10 cellular contexts compared by ENCODE assay signal in genomic region chr21:41947596-41948403, GRCh38. TPM values are rescaled to one million over a fixed set of nuclear protein-coding genes. Genes with fewer than 3 reads are reported as not detected.
DNase-seq lines count a peak whose midpoint lies in the region; ATAC-seq lines count a peak whose summit lies in the region.
"Had no signal": no experiment of that assay in that cellular context is flagged by ENCODE, and none has a peak within 500 bp of the region (broad histone marks: within the 10 kb centered on the region; RNA-seq: fewer than 3 reads in every experiment).

No MANE protein-coding gene starts in this region.

- DNase-seq in DMS 273 (lab: John Stamatoyannopoulos, UW; ENCODE audit: unreplicated experiment): peak; percentile 84
- peak in 52 of 56 donors; percentile 16 to 89 (median 72) for DNase-seq in amygdala (lab: John Stamatoyannopoulos, UW)
- peak; percentile 63 to 96 (median 84) for DNase-seq in head of caudate nucleus
- peak; percentile 86 for DNase-seq in putamen (ENCODE audit: low spot score)
- no peak for DNase-seq in activated gamma-delta T cell treated with Interleukin-2 at 50 U/mL for 16 hours
- DNase-seq in activated CD4-positive, alpha-beta memory T cell treated with anti-CD3 and anti-CD28 coated beads for 36 hours: no peak
- no peak for DNase-seq in stimulated activated CD4-positive, alpha-beta T cell treated with anti-CD3 and anti-CD28 coated beads, Interleukin-2, amount 100 ng/mL, for 24 hours
- DNase-seq: CD4-positive, CD25-positive, alpha-beta regulatory T cell; NCI-H1436 treated with DMSO at 0.1 percent for 48 hours had no signal

- H3K36me3 Mint-ChIP-seq in activated CD4-positive, alpha-beta memory T cell treated with anti-CD3 and anti-CD28 coated beads for 36 hours: no peaks in the 10 kb centered on the region
- H3K36me3 Mint-ChIP-seq: CD4-positive, CD25-positive, alpha-beta regulatory T cell had no signal

- no peaks in the 10 kb centered on the region for H3K4me1 Mint-ChIP-seq in activated CD4-positive, alpha-beta memory T cell treated with anti-CD3 and anti-CD28 coated beads for 36 hours (ENCODE audit: low read depth)

- intact Hi-C loops in head of caudate nucleus (cut with DNase I): loop anchor here (5.0 kb wide), 1 partner anchor 70 kb away; the partner anchor contains the start of gene PRDM15
- intact Hi-C loops in activated CD4-positive, alpha-beta memory T cell treated with anti-CD3 and anti-CD28 coated beads for 36 hours (cut with micrococcal nuclease): no loop called here

- no peak for ATAC-seq in HG03139 (IDR thresholded peaks at IDR 0.05; ENCODE audit: unreplicated experiment)

- H3K27ac Mint-ChIP-seq in activated CD4-positive, alpha-beta memory T cell treated with anti-CD3 and anti-CD28 coated beads for 36 hours: no peak overlapping the region
- H3K27ac Mint-ChIP-seq: CD4-positive, CD25-positive, alpha-beta regulatory T cell had no signal

- H3K27me3 Mint-ChIP-seq in activated CD4-positive, alpha-beta memory T cell treated with anti-CD3 and anti-CD28 coated beads for 36 hours: peaks cover 4% of the 10 kb centered on the region

- POLR2A ChIA-PET in activated CD4-positive, alpha-beta memory T cell treated with anti-CD3 and anti-CD28 coated beads for 36 hours (lab: Charles Lee): no interaction called here

- H3K9me3 Mint-ChIP-seq in activated CD4-positive, alpha-beta memory T cell treated with anti-CD3 and anti-CD28 coated beads for 36 hours: no peaks in the 10 kb centered on the region
- H3K9me3 Mint-ChIP-seq: CD4-positive, CD25-positive, alpha-beta regulatory T cell had no signal

- CTCF ChIA-PET in activated CD4-positive, alpha-beta memory T cell treated with anti-CD3 and anti-CD28 coated beads for 36 hours (lab: Charles Lee): no interaction called here

- H3K4me3 Mint-ChIP-seq in activated CD4-positive, alpha-beta memory T cell treated with anti-CD3 and anti-CD28 coated beads for 36 hours: no peak overlapping the region
- H3K4me3 Mint-ChIP-seq: CD4-positive, CD25-positive, alpha-beta regulatory T cell had no signal

RNA-seq across cellular contexts. Expression of gene C2CD2, which starts 6.0 kb away (rescaled TPM):
- 1 to 10 TPM; 3.8 to 7.5 TPM for total RNA-seq in activated CD4-positive, alpha-beta memory T cell treated with anti-CD3 and anti-CD28 coated beads for 36 hours

Comparison
In these comparisons a context has a peak if more than half of its experiments do, and no peak if none do; other contexts are left out.
1. DNase-seq: peak in DMS 273 (single experiment), amygdala (52 of 56), head of caudate nucleus (42 of 42) and putamen (single experiment); none in activated gamma-delta T cell treated with Interleukin-2 at 50 U/mL for 16 hours (single experiment), activated CD4-positive, alpha-beta memory T cell treated with anti-CD3 and anti-CD28 coated beads for 36 hours (single experiment) and stimulated activated CD4-positive, alpha-beta T cell treated with anti-CD3 and anti-CD28 coated beads, Interleukin-2, amount 100 ng/mL, for 24 hours (0 of 2).